11 cellular contexts compared by ENCODE assay signal in genomic region chr18:13471971-13472628, GRCh38.
DNase-seq lines count a peak whose midpoint lies in the region; ATAC-seq and TF ChIP-seq lines count a peak whose summit lies in the region.
"Had no signal": no experiment of that assay in that cellular context is flagged by ENCODE, and none has a peak within 500 bp of the region (broad histone marks: within the 10 kb centered on the region; RNA-seq: fewer than 3 reads in every experiment).

No MANE protein-coding gene starts in this region.

- no peak overlapping the region for H3K4me3 Mint-ChIP-seq in activated CD4-positive, alpha-beta T cell treated with anti-CD3 and anti-CD28 coated beads for 36 hours

- DNase-seq in activated CD4-positive, alpha-beta T cell treated with anti-CD3 and anti-CD28 coated beads for 36 hours = no peak
- no peak for DNase-seq in activated CD4-positive, alpha-beta T cell treated with anti-CD3 and anti-CD28 coated beads for 4 hours
- DNase-seq in NCI-H345 (lab: John Stamatoyannopoulos, UW) (peak; percentile 67), cardiac muscle cell (ENCODE audit: low read depth in 1 of 2, low spot score in 1 of 2) (no peak), sciatic nerve (ENCODE audit: low spot score) (peak; percentile 56), ACHN (no peak), AG08395 (ENCODE audit: low spot score) (no peak)
- DNase-seq: NCI-H187; RPMI8226; stimulated activated CD4-positive, alpha-beta T cell treated with anti-CD3 and anti-CD28 coated beads, Interleukin-4, amount 100 ng/mL, for 24 hours had no signal

- H3K36me3 ChIP-seq in cardiac muscle cell = no peaks in the 10 kb centered on the region

- no peak overlapping the region for H3K4me3 ChIP-seq in cardiac muscle cell

- H3K9me3 Mint-ChIP-seq in activated CD4-positive, alpha-beta T cell treated with anti-CD3 and anti-CD28 coated beads for 36 hours (ENCODE audit: low read depth) = peaks cover 5% of the 10 kb centered on the region

- peak overlapping the region; percentile 9 for H3K27ac ChIP-seq in cardiac muscle cell

- no peaks in the 10 kb centered on the region for H3K9me3 ChIP-seq in cardiac muscle cell (ENCODE audit: low read depth)

- H3K4me1 Mint-ChIP-seq in activated CD4-positive, alpha-beta T cell treated with anti-CD3 and anti-CD28 coated beads for 36 hours = peaks cover 46% of the 10 kb centered on the region

- POLR2A ChIA-PET in activated CD4-positive, alpha-beta T cell treated with anti-CD3 and anti-CD28 coated beads for 36 hours (lab: Charles Lee) = no interaction called here

- H3K4me1 ChIP-seq in cardiac muscle cell (ENCODE audit: low read depth) = no peaks in the 10 kb centered on the region

- intact Hi-C loops in activated CD4-positive, alpha-beta T cell treated with anti-CD3 and anti-CD28 coated beads for 36 hours (cut with DNase I, micrococcal nuclease) = no loop called here
- intact Hi-C loops in sciatic nerve (cut with DNase I) = no loop called here

- peaks cover 47% of the 10 kb centered on the region for H3K36me3 Mint-ChIP-seq in activated CD4-positive, alpha-beta T cell treated with anti-CD3 and anti-CD28 coated beads for 36 hours (ENCODE audit: low read depth)

- CTCF ChIA-PET in activated CD4-positive, alpha-beta T cell treated with anti-CD3 and anti-CD28 coated beads for 36 hours (lab: Charles Lee) = no interaction called here

- H3K27me3 Mint-ChIP-seq in activated CD4-positive, alpha-beta T cell treated with anti-CD3 and anti-CD28 coated beads for 36 hours = no peaks in the 10 kb centered on the region

- no peaks in the 10 kb centered on the region for H3K27me3 ChIP-seq in cardiac muscle cell

- TF ChIP-seq CTCF in cardiac muscle cell (IDR thresholded peaks at IDR 0.05; ENCODE audit: low read depth, low read length) = no peak

- in situ Hi-C loops in ACHN (cut with HindIII; ENCODE audit: low pct_ligation_motif_present, low pct_unique_long_range_greater_than_20kb, low sequenced_read_pairs) = no loop called here

- peak overlapping the region; percentile 25 for H3K27ac Mint-ChIP-seq in activated CD4-positive, alpha-beta T cell treated with anti-CD3 and anti-CD28 coated beads for 36 hours

- no peak for ATAC-seq in activated CD4-positive, alpha-beta T cell treated with anti-CD3 and anti-CD28 coated beads for 36 hours
- ATAC-seq in sciatic nerve (peak; percentile 74), GM19395 (IDR thresholded peaks at IDR 0.05; ENCODE audit: unreplicated experiment) (no peak)

Comparison
In these comparisons a context has a peak if more than half of its experiments do, and no peak if none do; other contexts are left out.
1. DNase-seq: peak in NCI-H345 (single experiment) and sciatic nerve (single experiment); none in activated CD4-positive, alpha-beta T cell treated with anti-CD3 and anti-CD28 coated beads for 36 hours (single experiment), activated CD4-positive, alpha-beta T cell treated with anti-CD3 and anti-CD28 coated beads for 4 hours (0 of 2), cardiac muscle cell (0 of 2), ACHN (single experiment) and AG08395 (single experiment).